ENCODE assay signal across 10 cellular contexts in the genomic region with DNA sequence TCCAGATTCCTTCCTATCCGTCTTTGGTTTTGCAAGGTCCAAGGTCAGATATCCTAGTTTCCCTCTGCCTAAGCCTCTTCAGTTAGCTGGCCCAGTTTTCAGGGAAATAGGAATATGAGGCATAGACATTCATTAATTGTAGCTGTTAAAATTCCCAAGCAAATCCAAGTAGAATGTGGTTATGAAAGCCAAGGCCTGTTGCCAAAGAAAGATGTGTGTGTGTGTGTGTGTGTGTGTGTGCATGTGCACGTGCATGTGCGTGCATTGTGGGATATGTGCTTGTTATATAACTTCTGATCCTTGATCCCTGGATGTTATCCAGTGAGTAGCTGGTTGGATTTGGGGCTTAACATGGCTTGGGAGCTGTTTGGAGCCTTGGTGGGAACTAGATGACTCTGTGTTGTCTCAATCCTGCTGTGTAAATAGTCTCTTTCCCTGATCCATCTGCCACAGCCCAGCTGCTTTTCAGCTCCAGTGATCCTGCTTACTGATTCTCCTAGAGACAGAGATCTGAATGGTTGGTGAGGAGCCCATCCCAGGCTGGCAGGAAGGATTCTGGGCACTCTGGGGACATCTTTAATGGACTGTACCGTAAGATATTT.
DNase-seq lines count a peak whose midpoint lies in the region; ATAC-seq and TF ChIP-seq lines count a peak whose summit lies in the region.
"Had no signal": no experiment of that assay in that cellular context is flagged by ENCODE, and none has a peak within 500 bp of the region (broad histone marks: within the 10 kb centered on the region; RNA-seq: fewer than 3 reads in every experiment).

No MANE protein-coding gene starts in this region.

- H3K4me1 Mint-ChIP-seq in natural killer cell = no peaks in the 10 kb centered on the region
- H3K4me1 Mint-ChIP-seq: stimulated activated naive B cell treated with anti-CD40 and anti-IgM and Interleukin-4, amounts not matched to agents 10 μg/mL and 1 μg/mL and 100 μg/mL, for 72 hours had no signal

- in situ Hi-C loops in KBM-7 (cut with MboI; ENCODE audit: low pct_unique_long_range_greater_than_20kb, low sequenced_read_pairs) = no loop called here

- no peak overlapping the region for H3K27ac Mint-ChIP-seq in natural killer cell
- H3K27ac Mint-ChIP-seq: memory B cell; stimulated activated naive B cell treated with anti-CD40 and anti-IgM and Interleukin-4, amounts not matched to agents 10 μg/mL and 1 μg/mL and 100 μg/mL, for 72 hours had no signal

- peaks cover 0 to 4% of the 10 kb centered on the region in 2 donors for H3K27me3 Mint-ChIP-seq in natural killer cell (ENCODE audit: low read depth in 2 of 2)
- H3K27me3 Mint-ChIP-seq: stimulated activated naive B cell treated with anti-CD40 and anti-IgM and Interleukin-4, amounts not matched to agents 10 μg/mL and 1 μg/mL and 100 μg/mL, for 72 hours had no signal

- H3K36me3 Mint-ChIP-seq in natural killer cell = no peaks in the 10 kb centered on the region
- H3K36me3 Mint-ChIP-seq: memory B cell; stimulated activated naive B cell treated with anti-CD40 and anti-IgM and Interleukin-4, amounts not matched to agents 10 μg/mL and 1 μg/mL and 100 μg/mL, for 72 hours had no signal

- no peak overlapping the region for H3K4me3 Mint-ChIP-seq in natural killer cell
- H3K4me3 Mint-ChIP-seq: memory B cell; stimulated activated naive B cell treated with anti-CD40 and anti-IgM and Interleukin-4, amounts not matched to agents 10 μg/mL and 1 μg/mL and 100 μg/mL, for 72 hours had no signal

- intact Hi-C loops in natural killer cell (cut with micrococcal nuclease) = no loop called here

- peak; percentile 62 for DNase-seq in COR-L47 (lab: John Stamatoyannopoulos, UW)
- peak; percentile 81 for DNase-seq in NCI-H510A treated with DMSO at 0.1 percent for 48 hours (lab: John Stamatoyannopoulos, UW)
- DNase-seq in omental fat pad (ENCODE audit: low spot score) = no peak
- no peak for DNase-seq in NOMO-1 treated with DMSO at 0.1 percent for 48 hours (lab: John Stamatoyannopoulos, UW; ENCODE audit: unreplicated experiment)
- DNase-seq in KBM-7 = no peak
- no peak for DNase-seq in natural killer cell
- DNase-seq: stimulated activated naive B cell treated with anti-CD40 and anti-IgM and Interleukin-4, amounts not matched to agents 10 μg/mL and 1 μg/mL and 100 μg/mL, for 72 hours had no signal

- TF ChIP-seq CTCF in omental fat pad (IDR thresholded peaks at IDR 0.05) (no peak), natural killer cell (IDR thresholded peaks at IDR 0.05) (no peak)

- ATAC-seq in esophagus mucosa (peak; percentile 36), omental fat pad (ENCODE audit: low FRiP score) (peak; percentile 48), GM21723 (IDR thresholded peaks at IDR 0.05; ENCODE audit: unreplicated experiment) (no peak), natural killer cell (no peak)

- no peaks in the 10 kb centered on the region for H3K9me3 Mint-ChIP-seq in natural killer cell
- H3K9me3 Mint-ChIP-seq: stimulated activated naive B cell treated with anti-CD40 and anti-IgM and Interleukin-4, amounts not matched to agents 10 μg/mL and 1 μg/mL and 100 μg/mL, for 72 hours had no signal

Comparison
In these comparisons a context has a peak if more than half of its experiments do, and no peak if none do; other contexts are left out.
1. DNase-seq: peak in COR-L47 (single experiment) and NCI-H510A treated with DMSO at 0.1 percent for 48 hours (single experiment); none in omental fat pad (single experiment), NOMO-1 treated with DMSO at 0.1 percent for 48 hours (single experiment), KBM-7 (single experiment) and natural killer cell (single experiment).
2. ATAC-seq: peak in esophagus mucosa (single experiment) and omental fat pad (single experiment); none in GM21723 (single experiment) and natural killer cell (0 of 3).